ENCODE assay signal across 14 cellular contexts in the genomic region with DNA sequence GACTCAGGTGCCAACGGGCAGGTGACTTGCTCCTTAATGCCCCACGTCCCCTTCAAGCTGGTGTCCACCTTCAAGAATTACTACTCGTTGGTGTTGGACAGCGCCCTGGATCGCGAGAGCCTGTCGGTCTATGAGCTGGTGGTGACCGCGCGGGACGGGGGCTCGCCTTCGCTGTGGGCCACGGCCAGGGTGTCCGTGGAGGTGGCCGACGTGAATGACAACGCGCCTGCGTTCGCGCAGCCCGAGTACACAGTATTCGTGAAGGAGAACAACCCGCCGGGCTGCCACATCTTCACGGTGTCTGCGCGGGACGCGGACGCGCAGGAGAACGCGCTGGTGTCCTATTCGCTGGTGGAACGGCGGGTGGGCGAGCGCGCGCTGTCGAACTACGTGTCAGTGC. TPM values are rescaled to one million over a fixed set of nuclear protein-coding genes. Genes with fewer than 3 reads are reported as not detected.
"Had no signal": no experiment of that assay in that cellular context is flagged by ENCODE, and none has a peak within 500 bp of the region (broad histone marks: within the 10 kb centered on the region; RNA-seq: fewer than 3 reads in every experiment).

No MANE protein-coding gene starts in this region.

RNA-seq across cellular contexts. Expression of a gene that starts 1.5 kb away (rescaled TPM):
- total RNA-seq: activated B cell treated with CpG ODN at 0.5 μM for 24 hours; activated CD4-positive, alpha-beta memory T cell treated with anti-CD3 and anti-CD28 coated beads for 36 hours; activated CD4-positive, alpha-beta memory T cell treated with anti-CD3 and anti-CD28 coated beads, Interleukin-2, amount 10 ng/mL, durations not matched to agents 7 days and 5 days; activated CD4-positive, alpha-beta T cell treated with anti-CD3 and anti-CD28 coated beads for 36 hours; activated CD4-positive, alpha-beta T cell treated with anti-CD3 and anti-CD28 coated beads, Interleukin-2, amount 10 ng/mL, durations not matched to agents 24 days and 14 days; activated CD4-positive, alpha-beta T cell treated with anti-CD3 and anti-CD28 coated beads, Interleukin-2, amount 10 ng/mL, durations not matched to agents 7 days and 5 days; activated CD8-positive, alpha-beta memory T cell treated with anti-CD3 and anti-CD28 coated beads for 36 hours; activated CD8-positive, alpha-beta memory T cell treated with anti-CD3 and anti-CD28 coated beads, Interleukin-2, amount 10 ng/mL, durations not matched to agents 7 days and 5 days; activated CD8-positive, alpha-beta T cell treated with anti-CD3 and anti-CD28 coated beads for 36 hours; activated CD8-positive, alpha-beta T cell treated with anti-CD3 and anti-CD28 coated beads, Interleukin-2, amount 10 ng/mL, durations not matched to agents 7 days and 5 days; T-cell; T-helper 1 cell treated with Interleukin-12 subunit alpha and Interleukin-12 subunit beta and Interleukin-4 antibody, amounts not matched to agents 30 ng/mL and 1 ng/mL, for 36 hours; T-helper 17 cell; T-helper 2 cell treated with Interferon-gamma antibody and Interleukin-4, amounts not matched to agents 100 ng/mL and 5 ng/mL, for 36 hours had no signal

RNA-seq across cellular contexts. Expression of a gene that starts 7.2 kb away (rescaled TPM):
- total RNA-seq: activated B cell treated with CpG ODN at 0.5 μM for 24 hours; activated CD4-positive, alpha-beta memory T cell treated with anti-CD3 and anti-CD28 coated beads for 36 hours; activated CD4-positive, alpha-beta memory T cell treated with anti-CD3 and anti-CD28 coated beads, Interleukin-2, amount 10 ng/mL, durations not matched to agents 7 days and 5 days; activated CD4-positive, alpha-beta T cell treated with anti-CD3 and anti-CD28 coated beads for 36 hours; activated CD4-positive, alpha-beta T cell treated with anti-CD3 and anti-CD28 coated beads, Interleukin-2, amount 10 ng/mL, durations not matched to agents 24 days and 14 days; activated CD4-positive, alpha-beta T cell treated with anti-CD3 and anti-CD28 coated beads, Interleukin-2, amount 10 ng/mL, durations not matched to agents 7 days and 5 days; activated CD8-positive, alpha-beta memory T cell treated with anti-CD3 and anti-CD28 coated beads for 36 hours; activated CD8-positive, alpha-beta memory T cell treated with anti-CD3 and anti-CD28 coated beads, Interleukin-2, amount 10 ng/mL, durations not matched to agents 7 days and 5 days; activated CD8-positive, alpha-beta T cell treated with anti-CD3 and anti-CD28 coated beads for 36 hours; activated CD8-positive, alpha-beta T cell treated with anti-CD3 and anti-CD28 coated beads, Interleukin-2, amount 10 ng/mL, durations not matched to agents 7 days and 5 days; T-cell; T-helper 1 cell treated with Interleukin-12 subunit alpha and Interleukin-12 subunit beta and Interleukin-4 antibody, amounts not matched to agents 30 ng/mL and 1 ng/mL, for 36 hours; T-helper 17 cell; T-helper 2 cell treated with Interferon-gamma antibody and Interleukin-4, amounts not matched to agents 100 ng/mL and 5 ng/mL, for 36 hours had no signal

RNA-seq across cellular contexts. Expression of a gene that starts 13.4 kb away (rescaled TPM):
- total RNA-seq: activated B cell treated with CpG ODN at 0.5 μM for 24 hours; activated CD4-positive, alpha-beta memory T cell treated with anti-CD3 and anti-CD28 coated beads for 36 hours; activated CD4-positive, alpha-beta memory T cell treated with anti-CD3 and anti-CD28 coated beads, Interleukin-2, amount 10 ng/mL, durations not matched to agents 7 days and 5 days; activated CD4-positive, alpha-beta T cell treated with anti-CD3 and anti-CD28 coated beads for 36 hours; activated CD4-positive, alpha-beta T cell treated with anti-CD3 and anti-CD28 coated beads, Interleukin-2, amount 10 ng/mL, durations not matched to agents 24 days and 14 days; activated CD4-positive, alpha-beta T cell treated with anti-CD3 and anti-CD28 coated beads, Interleukin-2, amount 10 ng/mL, durations not matched to agents 7 days and 5 days; activated CD8-positive, alpha-beta memory T cell treated with anti-CD3 and anti-CD28 coated beads for 36 hours; activated CD8-positive, alpha-beta memory T cell treated with anti-CD3 and anti-CD28 coated beads, Interleukin-2, amount 10 ng/mL, durations not matched to agents 7 days and 5 days; activated CD8-positive, alpha-beta T cell treated with anti-CD3 and anti-CD28 coated beads for 36 hours; activated CD8-positive, alpha-beta T cell treated with anti-CD3 and anti-CD28 coated beads, Interleukin-2, amount 10 ng/mL, durations not matched to agents 7 days and 5 days; T-cell; T-helper 1 cell treated with Interleukin-12 subunit alpha and Interleukin-12 subunit beta and Interleukin-4 antibody, amounts not matched to agents 30 ng/mL and 1 ng/mL, for 36 hours; T-helper 17 cell; T-helper 2 cell treated with Interferon-gamma antibody and Interleukin-4, amounts not matched to agents 100 ng/mL and 5 ng/mL, for 36 hours had no signal

RNA-seq across cellular contexts. Expression of a gene that starts 19.4 kb away (rescaled TPM):
- total RNA-seq: activated B cell treated with CpG ODN at 0.5 μM for 24 hours; activated CD4-positive, alpha-beta memory T cell treated with anti-CD3 and anti-CD28 coated beads for 36 hours; activated CD4-positive, alpha-beta memory T cell treated with anti-CD3 and anti-CD28 coated beads, Interleukin-2, amount 10 ng/mL, durations not matched to agents 7 days and 5 days; activated CD4-positive, alpha-beta T cell treated with anti-CD3 and anti-CD28 coated beads for 36 hours; activated CD4-positive, alpha-beta T cell treated with anti-CD3 and anti-CD28 coated beads, Interleukin-2, amount 10 ng/mL, durations not matched to agents 24 days and 14 days; activated CD4-positive, alpha-beta T cell treated with anti-CD3 and anti-CD28 coated beads, Interleukin-2, amount 10 ng/mL, durations not matched to agents 7 days and 5 days; activated CD8-positive, alpha-beta memory T cell treated with anti-CD3 and anti-CD28 coated beads for 36 hours; activated CD8-positive, alpha-beta memory T cell treated with anti-CD3 and anti-CD28 coated beads, Interleukin-2, amount 10 ng/mL, durations not matched to agents 7 days and 5 days; activated CD8-positive, alpha-beta T cell treated with anti-CD3 and anti-CD28 coated beads for 36 hours; activated CD8-positive, alpha-beta T cell treated with anti-CD3 and anti-CD28 coated beads, Interleukin-2, amount 10 ng/mL, durations not matched to agents 7 days and 5 days; T-cell; T-helper 1 cell treated with Interleukin-12 subunit alpha and Interleukin-12 subunit beta and Interleukin-4 antibody, amounts not matched to agents 30 ng/mL and 1 ng/mL, for 36 hours; T-helper 17 cell; T-helper 2 cell treated with Interferon-gamma antibody and Interleukin-4, amounts not matched to agents 100 ng/mL and 5 ng/mL, for 36 hours had no signal

RNA-seq across cellular contexts. Expression of a gene that starts 34.0 kb away (rescaled TPM):
- total RNA-seq: activated B cell treated with CpG ODN at 0.5 μM for 24 hours; activated CD4-positive, alpha-beta memory T cell treated with anti-CD3 and anti-CD28 coated beads for 36 hours; activated CD4-positive, alpha-beta memory T cell treated with anti-CD3 and anti-CD28 coated beads, Interleukin-2, amount 10 ng/mL, durations not matched to agents 7 days and 5 days; activated CD4-positive, alpha-beta T cell treated with anti-CD3 and anti-CD28 coated beads for 36 hours; activated CD4-positive, alpha-beta T cell treated with anti-CD3 and anti-CD28 coated beads, Interleukin-2, amount 10 ng/mL, durations not matched to agents 24 days and 14 days; activated CD4-positive, alpha-beta T cell treated with anti-CD3 and anti-CD28 coated beads, Interleukin-2, amount 10 ng/mL, durations not matched to agents 7 days and 5 days; activated CD8-positive, alpha-beta memory T cell treated with anti-CD3 and anti-CD28 coated beads for 36 hours; activated CD8-positive, alpha-beta memory T cell treated with anti-CD3 and anti-CD28 coated beads, Interleukin-2, amount 10 ng/mL, durations not matched to agents 7 days and 5 days; activated CD8-positive, alpha-beta T cell treated with anti-CD3 and anti-CD28 coated beads for 36 hours; activated CD8-positive, alpha-beta T cell treated with anti-CD3 and anti-CD28 coated beads, Interleukin-2, amount 10 ng/mL, durations not matched to agents 7 days and 5 days; T-cell; T-helper 1 cell treated with Interleukin-12 subunit alpha and Interleukin-12 subunit beta and Interleukin-4 antibody, amounts not matched to agents 30 ng/mL and 1 ng/mL, for 36 hours; T-helper 17 cell; T-helper 2 cell treated with Interferon-gamma antibody and Interleukin-4, amounts not matched to agents 100 ng/mL and 5 ng/mL, for 36 hours had no signal
